ENCODE assay signal across 9 cellular contexts in genomic region chr14:52268191-52269061, GRCh38. TPM values are rescaled to one million over a fixed set of nuclear protein-coding genes. Genes with fewer than 3 reads are reported as not detected.
DNase-seq lines count a peak whose midpoint lies in the region; ATAC-seq lines count a peak whose summit lies in the region.
"Had no signal": no experiment of that assay in that cellular context is flagged by ENCODE, and none has a peak within 500 bp of the region (broad histone marks: within the 10 kb centered on the region; RNA-seq: fewer than 3 reads in every experiment).

No MANE protein-coding gene starts in this region.

- intact Hi-C loops in activated naive CD4-positive, alpha-beta T cell treated with anti-CD3 and anti-CD28 coated beads for 36 hours (cut with micrococcal nuclease) = no loop called here

- CTCF ChIA-PET in activated naive CD4-positive, alpha-beta T cell treated with anti-CD3 and anti-CD28 coated beads for 36 hours (lab: Charles Lee) = no interaction called here

- no peak for ATAC-seq in HG03354 (IDR thresholded peaks at IDR 0.05; ENCODE audit: poor library complexity, severe bottlenecking, unreplicated experiment)

- H3K4me1 Mint-ChIP-seq in activated naive CD4-positive, alpha-beta T cell treated with anti-CD3 and anti-CD28 coated beads for 36 hours (ENCODE audit: low read depth) = peaks cover 22% of the 10 kb centered on the region

- H3K27me3 ChIP-seq in HUES6 (ENCODE audit: control insufficient read depth, insufficient read depth, low read length) = peaks cover 72% of the 10 kb centered on the region
- peaks cover 63% of the 10 kb centered on the region for H3K27me3 ChIP-seq in iPS-18a (ENCODE audit: control insufficient read depth, insufficient read depth, low read length)

- H3K27me3 Mint-ChIP-seq in activated naive CD4-positive, alpha-beta T cell treated with anti-CD3 and anti-CD28 coated beads for 36 hours (ENCODE audit: low read depth) = peaks cover 45% of the 10 kb centered on the region

- no peaks in the 10 kb centered on the region for H3K36me3 Mint-ChIP-seq in activated naive CD4-positive, alpha-beta T cell treated with anti-CD3 and anti-CD28 coated beads for 36 hours (ENCODE audit: low read depth)
- H3K36me3 Mint-ChIP-seq: memory B cell had no signal

- H3K9ac ChIP-seq in HUES6 (ENCODE audit: low read length) (no peak overlapping the region), iPS-18a (ENCODE audit: low read length) (peak overlapping the region; percentile 12)

- peak overlapping the region; percentile 69 for H3K4me3 Mint-ChIP-seq in activated naive CD4-positive, alpha-beta T cell treated with anti-CD3 and anti-CD28 coated beads for 36 hours
- H3K4me3 Mint-ChIP-seq: memory B cell had no signal

- DNase-seq in activated naive CD4-positive, alpha-beta T cell treated with anti-CD3 and anti-CD28 coated beads for 36 hours = peak; percentile 11
- peak; percentile 22 to 46 for DNase-seq in stimulated activated CD4-positive, alpha-beta T cell treated with anti-CD3 and anti-CD28 coated beads, Interleukin-2, amount 100 ng/mL, for 24 hours
- DNase-seq in NCI-H1105 treated with DMSO at 0.1 percent for 48 hours (lab: John Stamatoyannopoulos, UW) = no peak
- no peak for DNase-seq in NCI-H510A treated with DMSO at 0.1 percent for 48 hours (lab: John Stamatoyannopoulos, UW)
- DNase-seq in NCI-H2227 (lab: John Stamatoyannopoulos, UW; ENCODE audit: unreplicated experiment) = no peak

- no peaks in the 10 kb centered on the region for H3K9me3 Mint-ChIP-seq in activated naive CD4-positive, alpha-beta T cell treated with anti-CD3 and anti-CD28 coated beads for 36 hours
- H3K9me3 Mint-ChIP-seq: memory B cell had no signal

- no peaks in the 10 kb centered on the region for H3K36me3 ChIP-seq in HUES6 (ENCODE audit: control insufficient read depth, insufficient read depth, low read length)
- no peaks in the 10 kb centered on the region for H3K36me3 ChIP-seq in iPS-18a (ENCODE audit: control insufficient read depth, low read depth, low read length)

- no peak overlapping the region for H3K27ac ChIP-seq in HUES6 (ENCODE audit: low read depth, low read length)
- no peak overlapping the region for H3K27ac ChIP-seq in iPS-18a (ENCODE audit: low read length)

- H3K9me3 ChIP-seq in HUES6 (ENCODE audit: control insufficient read depth, insufficient read depth, low read depth, low read length) (no peaks in the 10 kb centered on the region), iPS-18a (ENCODE audit: control insufficient read depth, low read depth, low read length) (no peaks in the 10 kb centered on the region)

- no peak overlapping the region for H3K27ac Mint-ChIP-seq in activated naive CD4-positive, alpha-beta T cell treated with anti-CD3 and anti-CD28 coated beads for 36 hours
- H3K27ac Mint-ChIP-seq: memory B cell had no signal

- H3K4me1 ChIP-seq in HUES6 (ENCODE audit: control insufficient read depth, insufficient read depth, low read length) (peaks cover 4% of the 10 kb centered on the region; the same call in 1 of the 2 replicates), iPS-18a (ENCODE audit: control insufficient read depth, low read depth, low read length) (peaks cover 12% of the 10 kb centered on the region)

- H3K4me3 ChIP-seq in HUES6 (ENCODE audit: low read depth, low read length) (peak overlapping the region; percentile 73), iPS-18a (ENCODE audit: low read length) (peak overlapping the region; percentile 72)

RNA-seq across cellular contexts. Expression of gene PTGDR, which starts 0.9 kb away (rescaled TPM):
- not detected for total RNA-seq in activated naive CD4-positive, alpha-beta T cell treated with anti-CD3 and anti-CD28 coated beads for 36 hours

RNA-seq across cellular contexts. Expression of gene PTGER2, which starts 45.7 kb away (rescaled TPM):
- 1 to 10 TPM in 1 of 2 experiments, under 1 TPM in 1; 0.67 to 1.2 TPM for total RNA-seq in activated naive CD4-positive, alpha-beta T cell treated with anti-CD3 and anti-CD28 coated beads for 36 hours

Comparison
In these comparisons a context has a peak if more than half of its experiments do, and no peak if none do; other contexts are left out.
1. DNase-seq: peak in activated naive CD4-positive, alpha-beta T cell treated with anti-CD3 and anti-CD28 coated beads for 36 hours (single experiment) and stimulated activated CD4-positive, alpha-beta T cell treated with anti-CD3 and anti-CD28 coated beads, Interleukin-2, amount 100 ng/mL, for 24 hours (2 of 2); none in NCI-H1105 treated with DMSO at 0.1 percent for 48 hours (single experiment), NCI-H510A treated with DMSO at 0.1 percent for 48 hours (single experiment) and NCI-H2227 (single experiment).